In the genomic region with DNA sequence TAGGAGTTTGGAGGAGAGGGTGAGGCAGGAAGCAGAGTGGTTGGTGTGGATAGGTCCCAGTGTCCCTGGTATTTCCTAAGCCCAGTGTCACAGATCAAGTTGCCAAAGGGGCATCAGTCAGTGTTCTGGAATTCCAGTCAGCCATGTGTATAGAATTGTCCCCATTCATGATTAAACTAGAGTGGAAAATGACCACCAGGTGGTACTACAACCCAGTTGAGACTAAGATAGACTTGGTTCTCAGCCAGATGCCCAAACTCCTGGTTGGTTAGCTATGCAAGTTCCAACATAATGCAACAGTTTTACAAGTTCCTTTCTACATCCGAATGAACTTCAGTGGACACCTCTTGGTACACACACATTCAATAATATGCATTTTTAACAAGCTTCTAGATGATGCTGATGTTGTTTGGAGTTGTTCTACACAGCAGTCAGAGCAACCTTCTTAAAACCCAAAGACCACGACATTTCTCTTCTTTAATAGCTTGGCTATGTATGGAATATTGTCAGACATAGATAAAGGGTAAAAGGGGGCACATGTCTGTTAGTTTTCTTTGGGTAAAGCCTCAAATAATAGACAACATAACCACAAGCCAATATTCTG, we compare ENCODE assay signal across 1 cellular context.
TF ChIP-seq lines count a peak whose summit lies in the region.

No MANE protein-coding gene starts in this region.

TF ChIP-seq in SK-N-SH, 30 proteins besides CTCF, POLR2A, EP300 and RAD21 (continued from another document):
- TF ChIP-seq MAX (IDR thresholded peaks at IDR 0.05; ENCODE audit: low read depth) (peak; percentile 31; the same call in 1 of the 2 replicates), YY1 (IDR thresholded peaks at IDR 0.05; ENCODE audit: low read depth) (no peak), RCOR1 (IDR thresholded peaks at IDR 0.05; ENCODE audit: low read length) (peak; percentile 48; the same call in 1 of the 2 replicates)
TF ChIP-seq in SK-N-SH: peak in this region for 6.
